27 cellular contexts compared by ENCODE assay signal in genomic region chr5:907366-907765, GRCh38.
"Had no signal": no experiment of that assay in that cellular context is flagged by ENCODE, and none has a peak within 500 bp of the region (broad histone marks: within the 10 kb centered on the region; RNA-seq: fewer than 3 reads in every experiment).

No MANE protein-coding gene starts in this region.

- DNase-seq: activated CD4-positive, alpha-beta T cell treated with anti-CD3 and anti-CD28 coated beads, Interleukin-2, amount 10 ng/mL, durations not matched to agents 24 days and 14 days; activated CD4-positive, alpha-beta T cell treated with anti-CD3 and anti-CD28 coated beads, Interleukin-2, amount 50 U/mL, for 4 hours; activated CD8-positive, alpha-beta T cell treated with anti-CD3 and anti-CD28 coated beads for 36 hours; activated gamma-delta T cell treated with Interleukin-2 at 50 U/mL for 16 hours; activated naive CD4-positive, alpha-beta T cell treated with anti-CD3 and anti-CD28 coated beads for 36 hours; activated T-cell treated with anti-CD3 and anti-CD28 coated beads for 4 hours; activated T-cell treated with anti-CD3 and anti-CD28 coated beads, Interleukin-2, amount 50 U/mL, for 4 hours; adrenal gland; Kasumi-1; KG1; MM.1S; MV-4-11; NCI-H1092; NCI-H1436 treated with DMSO at 0.1 percent for 48 hours; NCI-H1694 treated with DMSO at 0.1 percent for 48 hours; NCI-H2029; NCI-H2171; NCI-H510A; NCI-H526; NCI-H748 treated with DMSO at 0.1 percent for 48 hours; NK-92 treated with Interleukin-12 subunit alpha and Interleukin-12 subunit beta, amount 100 ng/mL, for 24 hours; PC-9; SHP77; SJCRH30 had no signal

- H3K4me2 ChIP-seq: PC-9 had no signal

- H2AFZ ChIP-seq: PC-9 had no signal

- H3K4me1 ChIP-seq: adrenal gland, breast epithelium, SJCRH30 had no signal

- H3K9me3 ChIP-seq: adrenal gland, body of pancreas, breast epithelium, SJCRH30 had no signal

- H3K4me3 ChIP-seq: adrenal gland, body of pancreas, breast epithelium, PC-9, SJCRH30, SK-N-MC had no signal

- H3K27me3 ChIP-seq: adrenal gland, body of pancreas, breast epithelium, SJCRH30 had no signal

- H3K27ac ChIP-seq: adrenal gland, body of pancreas, breast epithelium, PC-9, SJCRH30, SK-N-MC had no signal

- H3K36me3 ChIP-seq: adrenal gland, breast epithelium, SJCRH30 had no signal
